Comparison of ENCODE assay signal across 1 cellular context in genomic region chr20:31661625-31662371, GRCh38.
TF ChIP-seq lines count a peak whose summit lies in the region.

No MANE protein-coding gene starts in this region.

TF ChIP-seq in HepG2, 621 proteins besides CTCF, POLR2A, EP300 and RAD21 (continued from another document and continues in another):
- peak; percentile 87 for TF ChIP-seq PAF1 (CRISPR knock-in tag; IDR thresholded peaks at IDR 0.05)
- peak; percentile 68; the same call in 1 of the 2 replicates for TF ChIP-seq ZNF772 (CRISPR knock-in tag; IDR thresholded peaks at IDR 0.05)
- TF ChIP-seq ZNF598 (CRISPR knock-in tag; IDR thresholded peaks at IDR 0.05; ENCODE audit: borderline replicate concordance) = no peak
- no peak for TF ChIP-seq NFE2 (CRISPR knock-in tag; IDR thresholded peaks at IDR 0.05)
- TF ChIP-seq NAIF1 (CRISPR knock-in tag; IDR thresholded peaks at IDR 0.05; ENCODE audit: borderline replicate concordance) = no peak
- TF ChIP-seq STAT5B (CRISPR knock-in tag; IDR thresholded peaks at IDR 0.05) = 0 out of 2 replicates have a peak, but pooled peaks have one; percentile 35
- no peak; the same call in 1 of the 2 replicates for TF ChIP-seq ZNF121 (CRISPR knock-in tag; IDR thresholded peaks at IDR 0.05)
- TF ChIP-seq LCORL (IDR thresholded peaks at IDR 0.05) = no peak
- TF ChIP-seq LCORL (CRISPR knock-in tag; IDR thresholded peaks at IDR 0.05) = peak; percentile 86
- TF ChIP-seq SKI (IDR thresholded peaks at IDR 0.05; ENCODE audit: partially characterized antibody) = no peak
- TF ChIP-seq ZSCAN9 (CRISPR knock-in tag; IDR thresholded peaks at IDR 0.05; ENCODE audit: borderline replicate concordance) = peak; percentile 28; the same call in 1 of the 2 replicates
- TF ChIP-seq, protein P1, sequence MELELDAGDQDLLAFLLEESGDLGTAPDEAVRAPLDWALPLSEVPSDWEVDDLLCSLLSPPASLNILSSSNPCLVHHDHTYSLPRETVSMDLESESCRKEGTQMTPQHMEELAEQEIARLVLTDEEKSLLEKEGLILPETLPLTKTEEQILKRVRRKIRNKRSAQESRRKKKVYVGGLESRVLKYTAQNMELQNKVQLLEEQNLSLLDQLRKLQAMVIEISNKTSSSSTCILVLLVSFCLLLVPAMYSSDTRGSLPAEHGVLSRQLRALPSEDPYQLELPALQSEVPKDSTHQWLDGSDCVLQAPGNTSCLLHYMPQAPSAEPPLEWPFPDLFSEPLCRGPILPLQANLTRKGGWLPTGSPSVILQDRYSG (CRISPR knock-in tag; IDR thresholded peaks at IDR 0.05) = no peak
- TF ChIP-seq HNF4G (IDR thresholded peaks at IDR 0.05; ENCODE audit: borderline replicate concordance, low read depth, low read length) = no peak
- TF ChIP-seq HNF4G (CRISPR knock-in tag; IDR thresholded peaks at IDR 0.05; ENCODE audit: borderline replicate concordance, low read depth) = peak; percentile 76; the same call in 1 of the 2 replicates
- TF ChIP-seq NR2C2 (CRISPR knock-in tag; IDR thresholded peaks at IDR 0.05; ENCODE audit: borderline replicate concordance) = no peak; the same call in none of the 2 replicates
- TF ChIP-seq ZGPAT (CRISPR knock-in tag; IDR thresholded peaks at IDR 0.05) = peak; percentile 87
- TF ChIP-seq, protein P2, sequence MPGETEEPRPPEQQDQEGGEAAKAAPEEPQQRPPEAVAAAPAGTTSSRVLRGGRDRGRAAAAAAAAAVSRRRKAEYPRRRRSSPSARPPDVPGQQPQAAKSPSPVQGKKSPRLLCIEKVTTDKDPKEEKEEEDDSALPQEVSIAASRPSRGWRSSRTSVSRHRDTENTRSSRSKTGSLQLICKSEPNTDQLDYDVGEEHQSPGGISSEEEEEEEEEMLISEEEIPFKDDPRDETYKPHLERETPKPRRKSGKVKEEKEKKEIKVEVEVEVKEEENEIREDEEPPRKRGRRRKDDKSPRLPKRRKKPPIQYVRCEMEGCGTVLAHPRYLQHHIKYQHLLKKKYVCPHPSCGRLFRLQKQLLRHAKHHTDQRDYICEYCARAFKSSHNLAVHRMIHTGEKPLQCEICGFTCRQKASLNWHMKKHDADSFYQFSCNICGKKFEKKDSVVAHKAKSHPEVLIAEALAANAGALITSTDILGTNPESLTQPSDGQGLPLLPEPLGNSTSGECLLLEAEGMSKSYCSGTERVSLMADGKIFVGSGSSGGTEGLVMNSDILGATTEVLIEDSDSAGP (CRISPR knock-in tag; IDR thresholded peaks at IDR 0.05; ENCODE audit: borderline replicate concordance) = peak; percentile 89
- TF ChIP-seq ZUFSP (CRISPR knock-in tag; IDR thresholded peaks at IDR 0.05; ENCODE audit: borderline replicate concordance) = no peak
- no peak; the same call in 1 of the 2 replicates for TF ChIP-seq ZC3H4 (CRISPR knock-in tag; IDR thresholded peaks at IDR 0.05; ENCODE audit: borderline replicate concordance)
- TF ChIP-seq GRHL1 (CRISPR knock-in tag; conservative IDR thresholded peaks at IDR 0.05) = no peak
- TF ChIP-seq ZNF407 (CRISPR knock-in tag; IDR thresholded peaks at IDR 0.05; ENCODE audit: not compliant biosample characterization) = peak; percentile 41
- TF ChIP-seq MED8 (CRISPR knock-in tag; IDR thresholded peaks at IDR 0.05; ENCODE audit: insufficient replicate concordance) = peak; percentile 64
- no peak for TF ChIP-seq FOXK2 (IDR thresholded peaks at IDR 0.05)
- peak; percentile 88 for TF ChIP-seq TBX2 (CRISPR knock-in tag; IDR thresholded peaks at IDR 0.05; ENCODE audit: borderline replicate concordance)
- TF ChIP-seq E2F5 (CRISPR knock-in tag; conservative IDR thresholded peaks at IDR 0.05) = peak; percentile 70; the same call in 1 of the 2 replicates
- TF ChIP-seq, protein P3, sequence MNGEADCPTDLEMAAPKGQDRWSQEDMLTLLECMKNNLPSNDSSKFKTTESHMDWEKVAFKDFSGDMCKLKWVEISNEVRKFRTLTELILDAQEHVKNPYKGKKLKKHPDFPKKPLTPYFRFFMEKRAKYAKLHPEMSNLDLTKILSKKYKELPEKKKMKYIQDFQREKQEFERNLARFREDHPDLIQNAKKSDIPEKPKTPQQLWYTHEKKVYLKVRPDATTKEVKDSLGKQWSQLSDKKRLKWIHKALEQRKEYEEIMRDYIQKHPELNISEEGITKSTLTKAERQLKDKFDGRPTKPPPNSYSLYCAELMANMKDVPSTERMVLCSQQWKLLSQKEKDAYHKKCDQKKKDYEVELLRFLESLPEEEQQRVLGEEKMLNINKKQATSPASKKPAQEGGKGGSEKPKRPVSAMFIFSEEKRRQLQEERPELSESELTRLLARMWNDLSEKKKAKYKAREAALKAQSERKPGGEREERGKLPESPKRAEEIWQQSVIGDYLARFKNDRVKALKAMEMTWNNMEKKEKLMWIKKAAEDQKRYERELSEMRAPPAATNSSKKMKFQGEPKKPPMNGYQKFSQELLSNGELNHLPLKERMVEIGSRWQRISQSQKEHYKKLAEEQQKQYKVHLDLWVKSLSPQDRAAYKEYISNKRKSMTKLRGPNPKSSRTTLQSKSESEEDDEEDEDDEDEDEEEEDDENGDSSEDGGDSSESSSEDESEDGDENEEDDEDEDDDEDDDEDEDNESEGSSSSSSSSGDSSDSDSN (CRISPR knock-in tag; IDR thresholded peaks at IDR 0.05) = peak; percentile 71
- no peak for TF ChIP-seq NONO (IDR thresholded peaks at IDR 0.05)
- TF ChIP-seq NONO (CRISPR knock-in tag; conservative IDR thresholded peaks at IDR 0.05) = peak; percentile 63; the same call in 1 of the 2 replicates
- no peak for TF ChIP-seq ZNF780A (CRISPR knock-in tag; IDR thresholded peaks at IDR 0.05)
- TF ChIP-seq ZNF230 (CRISPR knock-in tag; IDR thresholded peaks at IDR 0.05) = peak; percentile 70; the same call in 1 of the 2 replicates
- peak; percentile 71 for TF ChIP-seq TGIF2 (CRISPR knock-in tag; IDR thresholded peaks at IDR 0.05)
- TF ChIP-seq FOXA1 (IDR thresholded peaks at IDR 0.05) = no peak
- TF ChIP-seq FOXA1 (CRISPR knock-in tag; IDR thresholded peaks at IDR 0.05) = no peak
- peak; percentile 88 for TF ChIP-seq RXRA (CRISPR knock-in tag; IDR thresholded peaks at IDR 0.05)
- no peak for TF ChIP-seq JUND (CRISPR knock-in tag; IDR thresholded peaks at IDR 0.05)
- no peak for TF ChIP-seq ZNF737 (CRISPR knock-in tag; IDR thresholded peaks at IDR 0.05; ENCODE audit: borderline replicate concordance)
- peak; percentile 27; the same call in 1 of the 2 replicates for TF ChIP-seq ELF1 (CRISPR knock-in tag; IDR thresholded peaks at IDR 0.05)
- TF ChIP-seq, protein P4, sequence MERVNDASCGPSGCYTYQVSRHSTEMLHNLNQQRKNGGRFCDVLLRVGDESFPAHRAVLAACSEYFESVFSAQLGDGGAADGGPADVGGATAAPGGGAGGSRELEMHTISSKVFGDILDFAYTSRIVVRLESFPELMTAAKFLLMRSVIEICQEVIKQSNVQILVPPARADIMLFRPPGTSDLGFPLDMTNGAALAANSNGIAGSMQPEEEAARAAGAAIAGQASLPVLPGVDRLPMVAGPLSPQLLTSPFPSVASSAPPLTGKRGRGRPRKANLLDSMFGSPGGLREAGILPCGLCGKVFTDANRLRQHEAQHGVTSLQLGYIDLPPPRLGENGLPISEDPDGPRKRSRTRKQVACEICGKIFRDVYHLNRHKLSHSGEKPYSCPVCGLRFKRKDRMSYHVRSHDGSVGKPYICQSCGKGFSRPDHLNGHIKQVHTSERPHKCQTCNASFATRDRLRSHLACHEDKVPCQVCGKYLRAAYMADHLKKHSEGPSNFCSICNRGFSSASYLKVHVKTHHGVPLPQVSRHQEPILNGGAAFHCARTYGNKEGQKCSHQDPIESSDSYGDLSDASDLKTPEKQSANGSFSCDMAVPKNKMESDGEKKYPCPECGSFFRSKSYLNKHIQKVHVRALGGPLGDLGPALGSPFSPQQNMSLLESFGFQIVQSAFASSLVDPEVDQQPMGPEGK (CRISPR knock-in tag; IDR thresholded peaks at IDR 0.05) = peak; percentile 92
